In the genomic region with DNA sequence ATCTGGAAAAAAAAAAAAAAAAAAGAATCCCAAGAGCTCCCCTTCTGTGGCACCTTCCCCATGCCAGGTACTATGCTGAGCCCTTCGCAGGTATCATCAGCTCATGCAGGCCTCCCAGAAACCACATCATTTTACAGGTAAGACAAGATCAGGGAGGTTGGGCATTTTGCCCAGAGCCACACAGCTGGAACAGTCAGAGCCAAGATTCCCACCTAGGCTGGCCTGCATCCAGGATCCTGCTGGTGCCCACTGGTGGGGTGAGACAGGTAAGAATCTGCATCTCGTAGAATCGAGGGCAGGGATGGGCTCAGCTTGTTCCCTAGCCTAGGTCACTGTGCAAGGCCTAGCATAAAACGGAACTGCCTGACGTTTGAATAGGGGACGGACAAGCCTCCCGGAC, we compare ENCODE assay signal across 31 cellular contexts.
"Had no signal": no experiment of that assay in that cellular context is flagged by ENCODE, and none has a peak within 500 bp of the region (broad histone marks: within the 10 kb centered on the region; RNA-seq: fewer than 3 reads in every experiment).

No MANE protein-coding gene starts in this region.

- H3K4me1 Mint-ChIP-seq: activated T-helper 17 cell treated with anti-CD3 and anti-CD28 coated beads, Interleukin-2, amount 50 U/mL, for 72 hours had no signal

- H3K27ac Mint-ChIP-seq: activated B cell treated with CpG ODN at 0.5 μM for 24 hours; activated CD8-positive, alpha-beta T cell treated with anti-CD3 and anti-CD28 coated beads for 36 hours; activated naive CD8-positive, alpha-beta T cell; activated T-helper 17 cell treated with anti-CD3 and anti-CD28 coated beads, Interleukin-2, amount 50 U/mL, for 72 hours had no signal

- H3K27me3 ChIP-seq: adrenal gland, body of pancreas, cardiac muscle cell, colonic mucosa had no signal

- ATAC-seq: activated CD4-positive, CD25-positive, alpha-beta regulatory T cell treated with anti-CD3 and anti-CD28 coated beads, Interleukin-2, amount 50 U/mL, for 24 hours; activated CD8-positive, alpha-beta T cell treated with anti-CD3 and anti-CD28 coated beads for 36 hours; activated T-cell treated with anti-CD3 and anti-CD28 coated beads, Interleukin-2, amount 50 U/mL, for 4 hours; activated T-helper 17 cell treated with anti-CD3 and anti-CD28 coated beads, Interleukin-2, amount 50 U/mL, for 72 hours; body of pancreas had no signal

- DNase-seq: activated B cell treated with CpG ODN at 0.5 μM for 24 hours; activated CD4-positive, alpha-beta T cell treated with anti-CD3 and anti-CD28 coated beads for 48 hours; activated CD4-positive, alpha-beta T cell treated with anti-CD3 and anti-CD28 coated beads, Interleukin-2, amount 50 U/mL, for 1 hour; activated CD4-positive, alpha-beta T cell treated with anti-CD3 and anti-CD28 coated beads, Interleukin-2, amount 50 U/mL, for 48 hours; activated CD8-positive, alpha-beta memory T cell treated with anti-CD3 and anti-CD28 coated beads for 24 hours; activated CD8-positive, alpha-beta T cell treated with anti-CD3 and anti-CD28 coated beads for 36 hours; activated effector memory CD4-positive, alpha-beta T cell treated with Interleukin-2 at 50 U/mL for 16 hours; activated gamma-delta T cell treated with Interleukin-2 at 50 U/mL for 16 hours; activated naive CD4-positive, alpha-beta T cell treated with anti-CD3 and anti-CD28 coated beads, Interleukin-2, amount 50 U/mL, for 16 hours; activated naive CD4-positive, alpha-beta T cell treated with Interleukin-2 at 50 U/mL for 16 hours; activated T-cell treated with anti-CD3 and anti-CD28 coated beads, Interleukin-2, amount 50 U/mL, for 4 hours; adrenal gland; amygdala; aorta; body of pancreas; central memory CD4-positive, alpha-beta T cell; cerebellar nuclear complex; colonic mucosa; effector CD8-positive, alpha-beta T cell; foreskin fibroblast; head of caudate nucleus; T-helper 2 cell; WERI-Rb-1 had no signal

- H3K9me3 Mint-ChIP-seq: activated B cell treated with CpG ODN at 0.5 μM for 24 hours; activated CD8-positive, alpha-beta T cell treated with anti-CD3 and anti-CD28 coated beads for 36 hours; activated T-cell treated with anti-CD3 and anti-CD28 coated beads, Interleukin-2, amount 50 U/mL, for 4 hours; activated T-helper 17 cell treated with anti-CD3 and anti-CD28 coated beads, Interleukin-2, amount 50 U/mL, for 72 hours had no signal

- H3K4me3 Mint-ChIP-seq: activated B cell treated with CpG ODN at 0.5 μM for 24 hours; activated CD8-positive, alpha-beta T cell treated with anti-CD3 and anti-CD28 coated beads for 36 hours; activated naive CD8-positive, alpha-beta T cell; activated T-cell treated with anti-CD3 and anti-CD28 coated beads, Interleukin-2, amount 50 U/mL, for 4 hours; activated T-helper 17 cell treated with anti-CD3 and anti-CD28 coated beads, Interleukin-2, amount 50 U/mL, for 72 hours had no signal

- H3K4me1 ChIP-seq: adrenal gland, body of pancreas, colonic mucosa had no signal

- H3K36me3 ChIP-seq: adrenal gland, cardiac muscle cell, colonic mucosa had no signal

- H3K27me3 Mint-ChIP-seq: activated B cell treated with CpG ODN at 0.5 μM for 24 hours; activated CD8-positive, alpha-beta T cell treated with anti-CD3 and anti-CD28 coated beads for 36 hours; activated naive CD8-positive, alpha-beta T cell; activated T-helper 17 cell treated with anti-CD3 and anti-CD28 coated beads, Interleukin-2, amount 50 U/mL, for 72 hours had no signal

- H3K27ac ChIP-seq: adrenal gland, body of pancreas, cardiac muscle cell, colonic mucosa, epithelial cell of prostate, WERI-Rb-1 had no signal

- H3K4me3 ChIP-seq: adrenal gland, body of pancreas, cardiac muscle cell, colonic mucosa had no signal

- H3K9me3 ChIP-seq: adrenal gland, body of pancreas, colonic mucosa had no signal

- FAIRE-seq: endometrium, endothelial cell of umbilical vein, frontal cortex had no signal
